ENCODE assay signal across 1 cellular context in the genomic region with DNA sequence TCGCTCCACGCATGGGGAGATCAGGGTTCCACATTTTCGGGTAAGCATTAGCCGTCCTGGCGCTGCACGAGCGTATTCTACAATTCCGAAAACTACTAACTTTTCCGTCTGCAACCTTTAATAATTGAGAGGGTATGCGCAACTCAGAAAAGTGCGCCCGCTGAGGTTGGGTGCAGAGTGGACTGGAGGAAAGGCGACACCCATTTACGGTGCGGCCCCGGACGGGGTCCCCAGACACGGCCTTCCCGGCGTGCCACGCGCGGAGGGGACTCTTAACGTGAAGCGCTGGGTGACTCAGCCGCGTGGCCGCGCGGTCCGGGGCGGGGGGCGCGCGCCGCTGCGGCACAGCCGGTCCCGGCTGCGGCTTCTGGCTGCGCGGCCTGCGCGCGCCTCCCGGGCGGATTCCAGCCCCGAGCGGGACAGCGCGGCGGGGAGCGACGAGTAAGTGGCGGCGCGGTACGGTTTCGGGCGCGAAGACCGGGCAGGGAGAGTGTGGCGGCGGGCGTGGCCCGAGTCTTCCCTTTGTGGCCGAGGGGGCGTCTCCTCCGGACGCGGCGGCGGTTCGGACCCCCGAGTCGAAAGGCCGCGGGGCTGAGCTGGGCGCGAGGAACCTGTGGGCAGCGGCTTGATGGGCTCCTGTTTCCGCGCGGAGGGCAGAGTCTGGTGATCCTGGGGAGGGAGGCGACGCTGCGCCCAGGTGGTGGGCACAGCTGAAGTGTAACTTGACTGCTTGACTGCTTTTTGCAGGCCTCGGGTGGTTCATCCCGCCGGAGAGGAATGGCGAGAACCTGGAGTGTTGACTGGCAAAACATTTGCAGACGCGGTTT.
A peak's percentile ranks its signal among the peaks of the same experiment; 100 is the strongest.
TF ChIP-seq lines count a peak whose summit lies in the region.

A gene (plus strand): TSS at position 330 of the 827 bp plus-strand sequence. CDS start 27,098 bp downstream, outside the sequence.
A gene with protein sequence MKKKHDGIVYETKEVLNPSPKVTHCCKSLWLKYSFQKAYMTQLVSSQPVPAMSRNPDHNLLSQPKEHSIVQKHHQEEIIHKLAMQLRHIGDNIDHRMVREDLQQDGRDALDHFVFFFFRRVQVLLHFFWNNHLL (minus strand): TSS at position 184 of the 827 bp plus-strand sequence. CDS start 16,772 bp downstream, outside the sequence.

TF ChIP-seq in K562, 482 proteins besides CTCF, POLR2A, EP300 and RAD21 (continued from another document and continues in another):
- TF ChIP-seq ZNF583 (CRISPR knock-in tag; IDR thresholded peaks at IDR 0.05) (peak; percentile 80), ADNP (tag; IDR thresholded peaks at IDR 0.05) (0 out of 2 replicates have a peak, but pooled peaks have one; percentile 14), PHB (CRISPR knock-in tag; IDR thresholded peaks at IDR 0.05) (peak; percentile 75; the same call in 1 of the 2 replicates), ZKSCAN8 (CRISPR knock-in tag; IDR thresholded peaks at IDR 0.05) (no peak; the same call in none of the 2 replicates), EGR1 (conservative IDR thresholded peaks at IDR 0.05) (no peak), SAP30 (IDR thresholded peaks at IDR 0.05; ENCODE audit: borderline replicate concordance, insufficient read depth, low read depth, low read length, poor library complexity, severe bottlenecking) (peak; percentile 60), PHTF2 (CRISPR knock-in tag; IDR thresholded peaks at IDR 0.05) (no peak), CHD1 (IDR thresholded peaks at IDR 0.05; ENCODE audit: low read length) (peak; percentile 95), PYGO2 (tag; IDR thresholded peaks at IDR 0.05) (no peak), MEF2A (IDR thresholded peaks at IDR 0.05; ENCODE audit: control insufficient read depth, low read depth, low read length) (no peak), OTX1 (CRISPR knock-in tag; IDR thresholded peaks at IDR 0.05) (peak; percentile 34; the same call in 1 of the 2 replicates), HDAC2 (IDR thresholded peaks at IDR 0.05) (no peak; the same call in none of the 2 replicates), HLTF (IDR thresholded peaks at IDR 0.05) (no peak), NUFIP1 (IDR thresholded peaks at IDR 0.05; ENCODE audit: partially characterized antibody) (no peak), FOXJ3 (CRISPR knock-in tag; IDR thresholded peaks at IDR 0.05) (no peak), ZNF764 (CRISPR knock-in tag; IDR thresholded peaks at IDR 0.05; ENCODE audit: low read depth) (no peak), ZNF699 (CRISPR knock-in tag; IDR thresholded peaks at IDR 0.05; ENCODE audit: insufficient replicate concordance) (no peak), YY1 (IDR thresholded peaks at IDR 0.05; ENCODE audit: borderline replicate concordance in 1 of 3, control insufficient read depth in 1 of 3, extremely low read depth in 1 of 3, insufficient read depth in 3 of 3, insufficient read length in 1 of 3, insufficient replicate concordance in 2 of 3, low read depth in 1 of 3, low read length in 2 of 3) (peak in 2 of 3 experiments; percentile 89 to 93), PTBP1 (IDR thresholded peaks at IDR 0.05; ENCODE audit: low read depth, low read length) (no peak), ZNF707 (CRISPR knock-in tag; conservative IDR thresholded peaks at IDR 0.05) (no peak), PTRF (tag; IDR thresholded peaks at IDR 0.05) (no peak), ZNF436 (CRISPR knock-in tag; IDR thresholded peaks at IDR 0.05) (no peak)
- TF ChIP-seq, protein P1, sequence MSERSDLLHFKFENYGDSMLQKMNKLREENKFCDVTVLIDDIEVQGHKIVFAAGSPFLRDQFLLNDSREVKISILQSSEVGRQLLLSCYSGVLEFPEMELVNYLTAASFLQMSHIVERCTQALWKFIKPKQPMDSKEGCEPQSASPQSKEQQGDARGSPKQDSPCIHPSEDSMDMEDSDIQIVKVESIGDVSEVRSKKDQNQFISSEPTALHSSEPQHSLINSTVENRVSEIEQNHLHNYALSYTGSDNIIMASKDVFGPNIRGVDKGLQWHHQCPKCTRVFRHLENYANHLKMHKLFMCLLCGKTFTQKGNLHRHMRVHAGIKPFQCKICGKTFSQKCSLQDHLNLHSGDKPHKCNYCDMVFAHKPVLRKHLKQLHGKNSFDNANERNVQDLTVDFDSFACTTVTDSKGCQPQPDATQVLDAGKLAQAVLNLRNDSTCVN (CRISPR knock-in tag; IDR thresholded peaks at IDR 0.05) = 0 out of 2 replicates have a peak, but pooled peaks have one; percentile 28
- TF ChIP-seq, protein P2, sequence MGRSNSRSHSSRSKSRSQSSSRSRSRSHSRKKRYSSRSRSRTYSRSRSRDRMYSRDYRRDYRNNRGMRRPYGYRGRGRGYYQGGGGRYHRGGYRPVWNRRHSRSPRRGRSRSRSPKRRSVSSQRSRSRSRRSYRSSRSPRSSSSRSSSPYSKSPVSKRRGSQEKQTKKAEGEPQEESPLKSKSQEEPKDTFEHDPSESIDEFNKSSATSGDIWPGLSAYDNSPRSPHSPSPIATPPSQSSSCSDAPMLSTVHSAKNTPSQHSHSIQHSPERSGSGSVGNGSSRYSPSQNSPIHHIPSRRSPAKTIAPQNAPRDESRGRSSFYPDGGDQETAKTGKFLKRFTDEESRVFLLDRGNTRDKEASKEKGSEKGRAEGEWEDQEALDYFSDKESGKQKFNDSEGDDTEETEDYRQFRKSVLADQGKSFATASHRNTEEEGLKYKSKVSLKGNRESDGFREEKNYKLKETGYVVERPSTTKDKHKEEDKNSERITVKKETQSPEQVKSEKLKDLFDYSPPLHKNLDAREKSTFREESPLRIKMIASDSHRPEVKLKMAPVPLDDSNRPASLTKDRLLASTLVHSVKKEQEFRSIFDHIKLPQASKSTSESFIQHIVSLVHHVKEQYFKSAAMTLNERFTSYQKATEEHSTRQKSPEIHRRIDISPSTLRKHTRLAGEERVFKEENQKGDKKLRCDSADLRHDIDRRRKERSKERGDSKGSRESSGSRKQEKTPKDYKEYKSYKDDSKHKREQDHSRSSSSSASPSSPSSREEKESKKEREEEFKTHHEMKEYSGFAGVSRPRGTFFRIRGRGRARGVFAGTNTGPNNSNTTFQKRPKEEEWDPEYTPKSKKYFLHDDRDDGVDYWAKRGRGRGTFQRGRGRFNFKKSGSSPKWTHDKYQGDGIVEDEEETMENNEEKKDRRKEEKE (IDR thresholded peaks at IDR 0.05; ENCODE audit: borderline replicate concordance in 1 of 2, control insufficient read depth in 1 of 2, low read depth in 2 of 2, low read length in 1 of 2) = peak in 1 of 2 experiments; percentile 91; a peak in 2 of 4 replicates
- TF ChIP-seq, protein P3, sequence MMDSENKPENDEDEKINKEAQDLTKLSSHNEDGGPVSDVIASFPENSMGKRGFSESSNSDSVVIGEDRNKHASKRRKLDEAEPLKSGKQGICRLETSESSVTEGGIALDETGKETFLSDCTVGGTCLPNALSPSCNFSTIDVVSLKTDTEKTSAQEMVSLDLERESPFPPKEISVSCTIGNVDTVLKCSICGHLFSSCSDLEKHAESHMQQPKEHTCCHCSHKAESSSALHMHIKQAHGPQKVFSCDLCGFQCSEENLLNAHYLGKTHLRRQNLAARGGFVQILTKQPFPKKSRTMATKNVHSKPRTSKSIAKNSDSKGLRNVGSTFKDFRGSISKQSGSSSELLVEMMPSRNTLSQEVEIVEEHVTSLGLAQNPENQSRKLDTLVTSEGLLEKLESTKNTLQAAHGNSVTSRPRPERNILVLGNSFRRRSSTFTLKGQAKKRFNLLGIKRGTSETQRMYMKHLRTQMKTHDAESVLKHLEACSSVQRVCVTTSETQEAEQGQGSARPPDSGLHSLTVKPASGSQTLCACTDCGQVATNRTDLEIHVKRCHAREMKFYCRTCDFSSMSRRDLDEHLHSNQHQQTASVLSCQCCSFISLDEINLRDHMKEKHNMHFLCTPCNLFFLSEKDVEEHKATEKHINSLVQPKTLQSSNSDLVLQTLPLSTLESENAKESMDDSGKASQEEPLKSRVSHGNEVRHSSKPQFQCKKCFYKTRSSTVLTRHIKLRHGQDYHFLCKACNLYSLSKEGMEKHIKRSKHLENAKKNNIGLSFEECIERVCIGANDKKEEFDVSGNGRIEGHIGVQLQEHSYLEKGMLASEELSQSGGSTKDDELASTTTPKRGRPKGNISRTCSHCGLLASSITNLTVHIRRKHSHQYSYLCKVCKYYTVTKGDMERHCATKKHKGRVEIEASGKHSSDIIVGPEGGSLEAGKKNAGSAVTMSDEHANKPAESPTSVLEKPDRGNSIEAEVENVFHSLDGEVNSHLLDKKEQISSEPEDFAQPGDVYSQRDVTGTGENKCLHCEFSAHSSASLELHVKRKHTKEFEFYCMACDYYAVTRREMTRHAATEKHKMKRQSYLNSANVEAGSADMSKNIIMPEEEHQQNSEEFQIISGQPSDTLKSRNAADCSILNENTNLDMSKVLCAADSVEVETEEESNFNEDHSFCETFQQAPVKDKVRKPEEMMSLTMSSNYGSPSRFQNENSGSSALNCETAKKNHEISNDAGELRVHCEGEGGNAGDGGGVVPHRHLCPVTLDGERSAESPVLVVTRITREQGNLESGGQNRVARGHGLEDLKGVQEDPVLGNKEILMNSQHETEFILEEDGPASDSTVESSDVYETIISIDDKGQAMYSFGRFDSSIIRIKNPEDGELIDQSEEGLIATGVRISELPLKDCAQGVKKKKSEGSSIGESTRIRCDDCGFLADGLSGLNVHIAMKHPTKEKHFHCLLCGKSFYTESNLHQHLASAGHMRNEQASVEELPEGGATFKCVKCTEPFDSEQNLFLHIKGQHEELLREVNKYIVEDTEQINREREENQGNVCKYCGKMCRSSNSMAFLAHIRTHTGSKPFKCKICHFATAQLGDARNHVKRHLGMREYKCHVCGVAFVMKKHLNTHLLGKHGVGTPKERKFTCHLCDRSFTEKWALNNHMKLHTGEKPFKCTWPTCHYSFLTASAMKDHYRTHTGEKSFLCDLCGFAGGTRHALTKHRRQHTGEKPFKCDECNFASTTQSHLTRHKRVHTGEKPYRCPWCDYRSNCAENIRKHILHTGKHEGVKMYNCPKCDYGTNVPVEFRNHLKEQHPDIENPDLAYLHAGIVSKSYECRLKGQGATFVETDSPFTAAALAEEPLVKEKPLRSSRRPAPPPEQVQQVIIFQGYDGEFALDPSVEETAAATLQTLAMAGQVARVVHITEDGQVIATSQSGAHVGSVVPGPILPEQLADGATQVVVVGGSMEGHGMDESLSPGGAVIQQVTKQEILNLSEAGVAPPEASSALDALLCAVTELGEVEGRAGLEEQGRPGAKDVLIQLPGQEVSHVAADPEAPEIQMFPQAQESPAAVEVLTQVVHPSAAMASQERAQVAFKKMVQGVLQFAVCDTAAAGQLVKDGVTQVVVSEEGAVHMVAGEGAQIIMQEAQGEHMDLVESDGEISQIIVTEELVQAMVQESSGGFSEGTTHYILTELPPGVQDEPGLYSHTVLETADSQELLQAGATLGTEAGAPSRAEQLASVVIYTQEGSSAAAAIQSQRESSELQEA (IDR thresholded peaks at IDR 0.05; ENCODE audit: low read depth) = no peak
- TF ChIP-seq, protein P4, sequence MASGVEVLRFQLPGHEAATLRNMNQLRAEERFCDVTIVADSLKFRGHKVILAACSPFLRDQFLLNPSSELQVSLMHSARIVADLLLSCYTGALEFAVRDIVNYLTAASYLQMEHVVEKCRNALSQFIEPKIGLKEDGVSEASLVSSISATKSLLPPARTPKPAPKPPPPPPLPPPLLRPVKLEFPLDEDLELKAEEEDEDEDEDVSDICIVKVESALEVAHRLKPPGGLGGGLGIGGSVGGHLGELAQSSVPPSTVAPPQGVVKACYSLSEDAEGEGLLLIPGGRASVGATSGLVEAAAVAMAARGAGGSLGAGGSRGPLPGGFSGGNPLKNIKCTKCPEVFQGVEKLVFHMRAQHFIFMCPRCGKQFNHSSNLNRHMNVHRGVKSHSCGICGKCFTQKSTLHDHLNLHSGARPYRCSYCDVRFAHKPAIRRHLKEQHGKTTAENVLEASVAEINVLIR (CRISPR knock-in tag; IDR thresholded peaks at IDR 0.05) = 0 out of 2 replicates have a peak, but pooled peaks have one; percentile 27
- TF ChIP-seq, protein P5, sequence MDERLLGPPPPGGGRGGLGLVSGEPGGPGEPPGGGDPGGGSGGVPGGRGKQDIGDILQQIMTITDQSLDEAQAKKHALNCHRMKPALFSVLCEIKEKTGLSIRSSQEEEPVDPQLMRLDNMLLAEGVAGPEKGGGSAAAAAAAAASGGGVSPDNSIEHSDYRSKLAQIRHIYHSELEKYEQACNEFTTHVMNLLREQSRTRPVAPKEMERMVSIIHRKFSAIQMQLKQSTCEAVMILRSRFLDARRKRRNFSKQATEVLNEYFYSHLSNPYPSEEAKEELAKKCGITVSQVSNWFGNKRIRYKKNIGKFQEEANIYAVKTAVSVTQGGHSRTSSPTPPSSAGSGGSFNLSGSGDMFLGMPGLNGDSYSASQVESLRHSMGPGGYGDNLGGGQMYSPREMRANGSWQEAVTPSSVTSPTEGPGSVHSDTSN (CRISPR knock-in tag; IDR thresholded peaks at IDR 0.05; ENCODE audit: low read depth) = no peak
- TF ChIP-seq, protein P5 (tag; conservative IDR thresholded peaks at IDR 0.05; ENCODE audit: low read depth) = no peak
